In the genomic region with DNA sequence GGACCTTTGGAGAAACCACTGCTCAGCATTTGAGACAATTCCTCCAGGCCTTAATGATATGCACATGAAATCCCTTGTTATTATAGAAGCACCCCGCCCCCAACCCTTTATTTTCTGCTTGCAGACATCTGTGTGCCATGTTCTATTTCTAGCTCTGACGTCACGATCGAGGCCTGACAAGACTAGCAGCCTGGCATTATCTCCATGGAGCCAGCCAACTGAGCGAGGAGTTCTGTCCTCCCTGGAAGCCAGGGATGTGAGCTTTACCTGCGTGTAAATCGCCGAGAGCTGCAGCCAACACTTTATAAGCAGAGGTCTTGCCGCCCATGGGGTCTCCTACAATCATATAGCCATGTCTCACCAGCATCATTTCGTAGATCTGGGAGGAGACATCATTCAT, we compare ENCODE assay signal across 19 cellular contexts.
DNase-seq lines count a peak whose midpoint lies in the region; ATAC-seq and TF ChIP-seq lines count a peak whose summit lies in the region.
"Had no signal": no experiment of that assay in that cellular context is flagged by ENCODE, and none has a peak within 500 bp of the region (broad histone marks: within the 10 kb centered on the region; RNA-seq: fewer than 3 reads in every experiment).

No MANE protein-coding gene starts in this region.

- no peaks in the 10 kb centered on the region for H3K27me3 ChIP-seq in A673 (replicated peaks; ENCODE audit: insufficient read depth, low read depth, low read length, poor library complexity)
- H3K27me3 ChIP-seq: sigmoid colon, stomach had no signal

- DNase-seq in A673 (ENCODE audit: low spot score): peak; percentile 6
- peak; percentile 72 for DNase-seq in G401 (ENCODE audit: low spot score)
- DNase-seq in SHP77 treated with DMSO at 0.1 percent for 48 hours (lab: John Stamatoyannopoulos, UW): peak; percentile 87
- peak; percentile 58 for DNase-seq in left ventricle myocardium superior
- DNase-seq in NCI-H1436 (lab: John Stamatoyannopoulos, UW): no peak
- no peak for DNase-seq in Calu3
- DNase-seq in stimulated activated CD4-positive, alpha-beta T cell treated with anti-CD3 and anti-CD28 coated beads, Interleukin-1b, Interleukin-23, amount 100 ng/mL, for 48 hours: no peak
- DNase-seq in activated naive CD4-positive, alpha-beta T cell treated with anti-CD3 and anti-CD28 coated beads, Interleukin-2, amount 50 U/mL, for 72 hours (ENCODE audit: low spot score in 2 of 2): no peak
- DNase-seq: activated CD4-positive, alpha-beta T cell treated with anti-CD3 and anti-CD28 coated beads, Interleukin-2, amount 50 U/mL, for 4 hours; activated gamma-delta T cell treated with Interleukin-2 at 50 U/mL for 16 hours; amniotic stem cell; mucosa of descending colon; NCI-H1694; NCI-H446 treated with DMSO at 0.1 percent for 48 hours; sigmoid colon; stomach; trophoblast cell had no signal

- in situ Hi-C loops in G401 (cut with HindIII; ENCODE audit: low sequenced_read_pairs): no loop called here

- peaks cover 16% of the 10 kb centered on the region for H3K27me3 Mint-ChIP-seq in Calu3 (ENCODE audit: unreplicated experiment)

- intact Hi-C loops in A673 (cut with micrococcal nuclease; ENCODE audit: unreplicated experiment): no loop called here
- intact Hi-C loops in left ventricle myocardium superior (cut with micrococcal nuclease): no loop called here
- intact Hi-C loops in Calu3 (cut with micrococcal nuclease; ENCODE audit: unreplicated experiment): no loop called here

- no peaks in the 10 kb centered on the region for H3K9me3 ChIP-seq in A673 (ENCODE audit: low read depth, low read length, poor library complexity, severe bottlenecking)
- H3K9me3 ChIP-seq: mucosa of descending colon, sigmoid colon, stomach had no signal

- CTCF ChIA-PET in A673 (lab: Charles Lee): interaction anchor here (0.6 kb wide), 1 partner anchor 123 kb away, joined by 5 read pairs; no protein-coding TSS in a partner anchor
- CTCF ChIA-PET in Calu3 (lab: Charles Lee): interaction anchor here (0.6 kb wide), 1 partner anchor 59 kb away, joined by 6 read pairs; no protein-coding TSS in a partner anchor

- H3K4me3 Mint-ChIP-seq in Calu3 (ENCODE audit: low read depth, unreplicated experiment): no peak overlapping the region
- H3K4me3 Mint-ChIP-seq: T-helper 1 cell treated with Interleukin-12 subunit alpha and Interleukin-12 subunit beta and Interleukin-4 antibody, amounts not matched to agents 30 μg/mL and 1 μg/mL, for 36 hours had no signal

- no peaks in the 10 kb centered on the region for H3K36me3 Mint-ChIP-seq in Calu3 (ENCODE audit: insufficient read depth, unreplicated experiment)
- no peaks in the 10 kb centered on the region for H3K36me3 Mint-ChIP-seq in activated naive CD4-positive, alpha-beta T cell treated with anti-CD3 and anti-CD28 coated beads, Interleukin-2, amount 50 U/mL, for 72 hours

- TF ChIP-seq CTCF in A673 (conservative IDR thresholded peaks at IDR 0.05; ENCODE audit: low read depth, low read length): no peak
- no peak for TF ChIP-seq CTCF in Calu3 (IDR thresholded peaks at IDR 0.05; ENCODE audit: unreplicated experiment)

- no peaks in the 10 kb centered on the region for H3K4me1 ChIP-seq in A673 (ENCODE audit: insufficient read depth, low read length, poor library complexity, severe bottlenecking)
- H3K4me1 ChIP-seq: sigmoid colon, stomach had no signal

- peak; percentile 97 for ATAC-seq in left ventricle myocardium superior
- no peak for ATAC-seq in activated naive CD4-positive, alpha-beta T cell treated with anti-CD3 and anti-CD28 coated beads, Interleukin-2, amount 50 U/mL, for 72 hours
- ATAC-seq: left lobe of liver, mucosa of descending colon had no signal

- H3K4me3 ChIP-seq in A673 (ENCODE audit: low read depth, low read length, poor library complexity, severe bottlenecking): no peak overlapping the region
- H3K4me3 ChIP-seq: mucosa of descending colon, sigmoid colon, stomach had no signal

- H3K9me3 Mint-ChIP-seq in Calu3 (ENCODE audit: low read depth, unreplicated experiment): no peaks in the 10 kb centered on the region
- no peaks in the 10 kb centered on the region for H3K9me3 Mint-ChIP-seq in activated naive CD4-positive, alpha-beta T cell treated with anti-CD3 and anti-CD28 coated beads, Interleukin-2, amount 50 U/mL, for 72 hours
- H3K9me3 Mint-ChIP-seq: T-helper 1 cell treated with Interleukin-12 subunit alpha and Interleukin-12 subunit beta and Interleukin-4 antibody, amounts not matched to agents 30 μg/mL and 1 μg/mL, for 36 hours had no signal

- no peak overlapping the region for H3K27ac ChIP-seq in A673 (ENCODE audit: low read depth, low read length, poor library complexity, severe bottlenecking)
- H3K27ac ChIP-seq: sigmoid colon, stomach had no signal

- POLR2A ChIA-PET in A673 (lab: Charles Lee; ENCODE audit: low non-redundant PET): no interaction called here

- BruUV-seq in A673 (replicated peaks; lab: Mats Ljungman, UMichigan) (no TSS peak), Calu3 (replicated peaks; lab: Mats Ljungman, UMichigan) (no TSS peak)

- H3K4me1 Mint-ChIP-seq in Calu3 (ENCODE audit: low read depth, unreplicated experiment): no peaks in the 10 kb centered on the region

- no peaks in the 10 kb centered on the region for H3K36me3 ChIP-seq in A673 (ENCODE audit: insufficient read depth, low read length, poor library complexity, severe bottlenecking)
- H3K36me3 ChIP-seq: sigmoid colon, stomach had no signal

- no peak overlapping the region for H3K27ac Mint-ChIP-seq in Calu3 (ENCODE audit: unreplicated experiment)
- no peak overlapping the region for H3K27ac Mint-ChIP-seq in activated naive CD4-positive, alpha-beta T cell treated with anti-CD3 and anti-CD28 coated beads, Interleukin-2, amount 50 U/mL, for 72 hours
- H3K27ac Mint-ChIP-seq: T-helper 1 cell treated with Interleukin-12 subunit alpha and Interleukin-12 subunit beta and Interleukin-4 antibody, amounts not matched to agents 30 μg/mL and 1 μg/mL, for 36 hours had no signal

Comparison
In these comparisons a context has a peak if more than half of its experiments do, and no peak if none do; other contexts are left out.
1. DNase-seq: peak in A673 (single experiment), G401 (single experiment), SHP77 treated with DMSO at 0.1 percent for 48 hours (single experiment) and left ventricle myocardium superior (single experiment); none in NCI-H1436 (single experiment), Calu3 (single experiment), stimulated activated CD4-positive, alpha-beta T cell treated with anti-CD3 and anti-CD28 coated beads, Interleukin-1b, Interleukin-23, amount 100 ng/mL, for 48 hours (single experiment) and activated naive CD4-positive, alpha-beta T cell treated with anti-CD3 and anti-CD28 coated beads, Interleukin-2, amount 50 U/mL, for 72 hours (0 of 2).